ENCODE assay signal across 13 cellular contexts in the genomic region with DNA sequence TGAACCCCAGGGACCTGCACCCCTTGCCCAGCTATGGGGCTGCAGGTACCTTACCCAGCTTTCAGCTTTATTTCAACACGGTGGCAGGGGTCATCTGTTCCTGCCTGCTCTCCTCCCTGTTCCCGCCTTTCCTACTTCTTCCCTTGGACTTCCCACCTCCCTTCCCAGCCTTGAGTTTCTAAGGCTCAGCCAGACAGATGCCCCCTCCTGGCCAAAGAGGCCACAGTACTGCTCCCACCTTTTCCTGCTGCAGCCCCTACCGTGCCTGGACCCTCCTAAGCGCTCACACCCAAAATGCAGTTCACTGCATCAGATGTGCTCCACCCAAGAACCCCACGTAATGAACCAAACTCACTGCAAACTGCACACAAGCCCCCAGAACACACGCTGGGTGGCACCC.
DNase-seq lines count a peak whose midpoint lies in the region; ATAC-seq and TF ChIP-seq lines count a peak whose summit lies in the region.
"Had no signal": no experiment of that assay in that cellular context is flagged by ENCODE, and none has a peak within 500 bp of the region (broad histone marks: within the 10 kb centered on the region; RNA-seq: fewer than 3 reads in every experiment).

No MANE protein-coding gene starts in this region.

- no peak for ATAC-seq in HG03354 (IDR thresholded peaks at IDR 0.05; ENCODE audit: poor library complexity, severe bottlenecking, unreplicated experiment)
- ATAC-seq in GM21360 (IDR thresholded peaks at IDR 0.05; ENCODE audit: unreplicated experiment) = no peak

- H3K4me1 Mint-ChIP-seq in nephron = peaks cover 5% of the 10 kb centered on the region
- H3K4me1 Mint-ChIP-seq: activated naive CD8-positive, alpha-beta T cell treated with anti-CD3 and anti-CD28 coated beads, Interleukin-2, amount 50 U/mL, for 24 hours had no signal

- TF ChIP-seq RAD21 in Ishikawa (IDR thresholded peaks at IDR 0.05; ENCODE audit: low read depth) = peak; percentile 29; the same call in 1 of the 2 replicates

- peak overlapping the region in 1 of 3 experiments; percentile 71 for H3K4me3 Mint-ChIP-seq in nephron
- H3K4me3 Mint-ChIP-seq: activated naive CD8-positive, alpha-beta T cell treated with anti-CD3 and anti-CD28 coated beads, Interleukin-2, amount 50 U/mL, for 24 hours had no signal

- TF ChIP-seq CTCF in cardiac fibroblast (IDR thresholded peaks at IDR 0.05; ENCODE audit: low read depth, low read length) (peak; percentile 36), nephron (IDR thresholded peaks at IDR 0.05; ENCODE audit: unreplicated experiment in 3 of 3) (peak; percentile 24 to 38 (median 27))

- H3K9me3 Mint-ChIP-seq in nephron = no peaks in the 10 kb centered on the region
- H3K9me3 Mint-ChIP-seq: activated naive CD8-positive, alpha-beta T cell treated with anti-CD3 and anti-CD28 coated beads, Interleukin-2, amount 50 U/mL, for 24 hours had no signal

- no peak overlapping the region for H3K27ac Mint-ChIP-seq in nephron
- H3K27ac Mint-ChIP-seq: activated naive CD8-positive, alpha-beta T cell treated with anti-CD3 and anti-CD28 coated beads, Interleukin-2, amount 50 U/mL, for 24 hours had no signal

- DNase-seq in ELF-1 (ENCODE audit: low read depth, low spot score) (peak; percentile 58), cardiac fibroblast (ENCODE audit: low read depth in 2 of 2) (peak in 1 of 2 donors; percentile 39), glomerular visceral epithelial cell (ENCODE audit: extremely low spot score) (no peak), HK-2 (ENCODE audit: unreplicated experiment) (no peak)
- DNase-seq: activated naive CD8-positive, alpha-beta T cell treated with anti-CD3 and anti-CD28 coated beads, Interleukin-2, amount 50 U/mL, for 24 hours; DMS79; MM.1S; NCI-H526; ovary had no signal

- no peak for TF ChIP-seq EP300 in Ishikawa (IDR thresholded peaks at IDR 0.05; ENCODE audit: borderline replicate concordance)

- H3K36me3 Mint-ChIP-seq in nephron (ENCODE audit: low read depth) = peaks cover 55% of the 10 kb centered on the region

- H3K27me3 Mint-ChIP-seq in nephron (ENCODE audit: low read depth) = no peaks in the 10 kb centered on the region
- H3K27me3 Mint-ChIP-seq: activated naive CD8-positive, alpha-beta T cell treated with anti-CD3 and anti-CD28 coated beads, Interleukin-2, amount 50 U/mL, for 24 hours had no signal

- H3K4me3 ChIP-seq in cardiac fibroblast (replicated peaks in 1 of 2; ENCODE audit: low read depth in 2 of 2, low read length in 2 of 2) = no peak overlapping the region
- H3K4me3 ChIP-seq: ovary had no signal

TF ChIP-seq in Ishikawa, 13 proteins besides CTCF, POLR2A, EP300 and RAD21:
- TF ChIP-seq YY1 (IDR thresholded peaks at IDR 0.05; ENCODE audit: low read depth) = no peak
- TF ChIP-seq ZBTB7A (IDR thresholded peaks at IDR 0.05; ENCODE audit: low read depth) = no peak
TF ChIP-seq in Ishikawa: peak in this region for 0.
